Comparison of ENCODE assay signal across 7 cellular contexts in genomic region chr2:70084973-70085710, GRCh38. TPM values are rescaled to one million over a fixed set of nuclear protein-coding genes. Genes with fewer than 3 reads are reported as not detected.
A peak's percentile ranks its signal among the peaks of the same experiment; 100 is the strongest.
DNase-seq lines count a peak whose midpoint lies in the region; ATAC-seq lines count a peak whose summit lies in the region.

No MANE protein-coding gene starts in this region.

- H3K4me3 ChIP-seq in SK-N-MC, result peak overlapping the region; percentile 86; the same call in 1 of the 2 replicates

- peak overlapping the region; percentile 100 for H3K27ac ChIP-seq in SK-N-MC
- peak overlapping the region; percentile 100 for H3K27ac ChIP-seq in angular gyrus (ENCODE audit: low read depth, low read length)

- DNase-seq in HPDE6-E6E7 (ENCODE audit: extremely low spot score), result peak; percentile 58
- DNase-seq in SK-N-MC (ENCODE audit: low read depth, low spot score), result no peak
- peak; percentile 55 for DNase-seq in kidney glomerular epithelial cell (lab: John Stamatoyannopoulos, UW)
- peak; percentile 36 to 49 for DNase-seq in stimulated activated CD4-positive, alpha-beta T cell treated with anti-CD3 and anti-CD28 coated beads, Interleukin-2, amount 100 ng/mL, for 48 hours
- DNase-seq in H4 (ENCODE audit: low spot score), result no peak

- ATAC-seq in GM19452 (IDR thresholded peaks at IDR 0.05; ENCODE audit: unreplicated experiment), result no peak

- no peaks in the 10 kb centered on the region for H3K9me3 ChIP-seq in SK-N-MC (ENCODE audit: low read depth, low read length)

- H3K9ac ChIP-seq in SK-N-MC (ENCODE audit: insufficient read length), result peak overlapping the region; percentile 100

- H3K36me3 ChIP-seq in SK-N-MC (ENCODE audit: insufficient read depth, low read length), result peaks cover 58% of the 10 kb centered on the region

RNA-seq across cellular contexts. Expression of gene PCBP1, which starts 2.1 kb away (rescaled TPM):
- total RNA-seq in H4 (2014; rRNA removed; shearing (Covaris generic)), result 15.1 and 23.2 TPM in 2 replicates

Comparison
In these comparisons a context has a peak if more than half of its experiments do, and no peak if none do; other contexts are left out.
1. DNase-seq: peak in HPDE6-E6E7 (single experiment), kidney glomerular epithelial cell (single experiment) and stimulated activated CD4-positive, alpha-beta T cell treated with anti-CD3 and anti-CD28 coated beads, Interleukin-2, amount 100 ng/mL, for 48 hours (2 of 2); none in SK-N-MC (single experiment) and H4 (single experiment).